ENCODE assay signal across 8 cellular contexts in the genomic region with DNA sequence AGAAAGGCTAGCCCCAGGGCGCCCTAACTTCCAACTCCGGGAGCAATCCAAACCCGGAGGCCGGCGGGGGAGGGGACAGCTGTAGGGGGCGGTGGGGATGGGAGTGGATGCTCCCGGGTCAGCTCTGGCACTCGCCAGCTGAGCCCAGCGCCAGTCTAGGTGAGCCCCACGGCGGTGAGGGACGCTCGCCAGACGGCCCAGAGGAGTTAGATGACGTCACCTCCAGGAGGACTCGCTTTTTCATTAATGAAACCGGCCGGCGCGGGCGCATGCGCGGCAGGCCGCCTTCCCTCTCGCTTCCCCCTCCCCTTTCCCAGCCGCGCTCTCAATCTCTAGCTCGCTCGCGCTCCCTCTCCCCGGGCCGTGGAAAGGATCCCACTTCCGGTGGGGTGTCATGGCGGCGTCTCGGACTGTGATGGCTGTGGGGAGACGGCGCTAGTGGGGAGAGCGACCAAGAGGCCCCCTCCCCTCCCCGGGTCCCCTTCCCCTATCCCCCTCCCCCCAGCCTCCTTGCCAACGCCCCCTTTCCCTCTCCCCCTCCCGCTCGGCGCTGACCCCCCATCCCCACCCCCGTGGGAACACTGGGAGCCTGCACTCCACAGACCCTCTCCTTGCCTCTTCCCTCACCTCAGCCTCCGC. TPM values are rescaled to one million over a fixed set of nuclear protein-coding genes. Genes with fewer than 3 reads are reported as not detected.
DNase-seq lines count a peak whose midpoint lies in the region; TF ChIP-seq lines count a peak whose summit lies in the region.

NF1 (plus strand) TSS at position 378 of the 639 bp plus-strand sequence. CDS start 333 bp downstream, outside the sequence.

- H3K36me3 ChIP-seq in SK-N-SH (replicated peaks in 1 of 2; ENCODE audit: control insufficient read depth in 1 of 2, insufficient read depth in 2 of 2, low read length in 1 of 2), result no peaks in the 10 kb centered on the region

- peak within 1 kb of the TSS; percentile 90 to 93 for H3K27ac ChIP-seq in SK-N-SH (ENCODE audit: low read depth in 2 of 2, low read length in 1 of 2)

- H3K4me3 ChIP-seq in HFF-Myc (replicated peaks; ENCODE audit: low read depth, low read length), result peak within 1 kb of the TSS; percentile 75
- H3K4me3 ChIP-seq in SK-N-SH (ENCODE audit: low read depth in 2 of 2, low read length in 1 of 2), result peak within 1 kb of the TSS; percentile 76 to 91

- H3K27me3 ChIP-seq in SK-N-SH (ENCODE audit: insufficient read depth), result no peaks in the 10 kb centered on the region

- TF ChIP-seq CTCF in HFF-Myc (IDR thresholded peaks at IDR 0.05; ENCODE audit: low read depth, low read length, missing control alignments), result no peak
- no peak for TF ChIP-seq CTCF in SK-N-SH (IDR thresholded peaks at IDR 0.05)

- peak; percentile 21; the same call in 1 of the 2 replicates for TF ChIP-seq RAD21 in SK-N-SH (IDR thresholded peaks at IDR 0.05; ENCODE audit: low read length)

- POLR2A ChIA-PET in SK-N-SH (lab: Yijun Ruan, JAX), result interaction anchor here (0.6 to 2.1 kb wide), 3 partner anchors 19 to 218 kb away, joined by 3 to 8 read pairs (median 5); partner anchors contain the start of gene TEFM

- H3F3A ChIP-seq in SK-N-SH (replicated peaks; ENCODE audit: insufficient read depth), result peaks cover 41% of the 10 kb centered on the region

- peak within 1 kb of the TSS; percentile 98 for H3K4me2 ChIP-seq in SK-N-SH

- peak within 1 kb of the TSS; percentile 100 for H3K9ac ChIP-seq in SK-N-SH

- WGBS in SK-N-SH (ENCODE audit: low lambda C conversion rate), result 2% methylated on average over 34 of the region's 46 CpGs

- H3K79me2 ChIP-seq in SK-N-SH (ENCODE audit: insufficient read depth), result peaks cover 48% of the 10 kb centered on the region

- peaks cover 22% of the 10 kb centered on the region for H4K20me1 ChIP-seq in SK-N-SH (ENCODE audit: insufficient read depth)

- TF ChIP-seq EP300 in SK-N-SH (IDR thresholded peaks at IDR 0.05; ENCODE audit: borderline replicate concordance in 1 of 2, low read depth in 1 of 2, low read length in 1 of 2), result no peak

- H3K9me2 ChIP-seq in SK-N-SH, result no peaks in the 10 kb centered on the region

- no peaks in the 10 kb centered on the region for H3K9me3 ChIP-seq in SK-N-SH

- peaks cover 6 to 10% of the 10 kb centered on the region in 2 experiments; a peak in 3 of 4 replicates for H3K4me1 ChIP-seq in SK-N-SH (ENCODE audit: control insufficient read depth in 1 of 2, insufficient read depth in 2 of 2, low read depth in 1 of 2, low read length in 1 of 2)

- H2AFZ ChIP-seq in SK-N-SH (ENCODE audit: low read depth), result peak within 1 kb of the TSS; percentile 77

- CTCF ChIA-PET in SK-N-SH (lab: Yijun Ruan, JAX), result no interaction called here

- DNase-seq in GM03348 (ENCODE audit: low spot score) (peak; percentile 99), HFF-Myc (ENCODE audit: extremely low read depth, low read depth) (peak; percentile 75), NCI-H1092 (lab: John Stamatoyannopoulos, UW) (peak; percentile 95), SK-N-SH (peak; percentile 98), germinal center (ENCODE audit: low spot score) (peak; percentile 98), nucleus accumbens (lab: John Stamatoyannopoulos, UW) (peak; percentile 36 to 96 (median 90)), superior temporal gyrus (ENCODE audit: extremely low spot score) (peak; percentile 96)
- DNase-seq in activated naive CD4-positive, alpha-beta T cell treated with anti-CD3 and anti-CD28 coated beads, Interleukin-2, amount 50 U/mL, for 16 hours, result peak; percentile 80

TF ChIP-seq in SK-N-SH, 30 proteins besides CTCF, POLR2A, EP300 and RAD21:
- peak; percentile 17; the same call in 1 of the 2 replicates for TF ChIP-seq JUND (IDR thresholded peaks at IDR 0.05)
- TF ChIP-seq IRF3 (IDR thresholded peaks at IDR 0.05; ENCODE audit: low read depth, low read length), result no peak
- TF ChIP-seq RFX5 (IDR thresholded peaks at IDR 0.05; ENCODE audit: low read length), result 0 out of 2 replicates have a peak, but pooled peaks have one; percentile 23
- TF ChIP-seq SIN3A (IDR thresholded peaks at IDR 0.05; ENCODE audit: borderline replicate concordance, low read depth, low read length), result peak; percentile 61; the same call in 1 of the 2 replicates
- peak; percentile 82 for TF ChIP-seq POLR2AphosphoS5 (IDR thresholded peaks at IDR 0.05; ENCODE audit: low read depth, low read length)
- TF ChIP-seq NFIC (IDR thresholded peaks at IDR 0.05; ENCODE audit: borderline replicate concordance), result no peak
- TF ChIP-seq, protein P1, sequence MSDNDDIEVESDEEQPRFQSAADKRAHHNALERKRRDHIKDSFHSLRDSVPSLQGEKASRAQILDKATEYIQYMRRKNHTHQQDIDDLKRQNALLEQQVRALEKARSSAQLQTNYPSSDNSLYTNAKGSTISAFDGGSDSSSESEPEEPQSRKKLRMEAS (IDR thresholded peaks at IDR 0.05; ENCODE audit: low read depth), result no peak; the same call in none of the 2 replicates
- TF ChIP-seq ELF1 (IDR thresholded peaks at IDR 0.05), result no peak
- no peak for TF ChIP-seq USF1 (IDR thresholded peaks at IDR 0.05; ENCODE audit: borderline replicate concordance, low read depth)
- peak; percentile 46; the same call in 1 of the 2 replicates for TF ChIP-seq FOSL2 (IDR thresholded peaks at IDR 0.05; ENCODE audit: borderline replicate concordance, low read depth)
- TF ChIP-seq TAF1 (IDR thresholded peaks at IDR 0.05; ENCODE audit: borderline replicate concordance, low read depth, low read length), result peak; percentile 92
- no peak for TF ChIP-seq TCF12 (IDR thresholded peaks at IDR 0.05)
- peak; percentile 56; the same call in 1 of the 2 replicates for TF ChIP-seq MXI1 (IDR thresholded peaks at IDR 0.05; ENCODE audit: low read depth, low read length)
- TF ChIP-seq GABPA (IDR thresholded peaks at IDR 0.05; ENCODE audit: low read depth), result peak; percentile 53
- TF ChIP-seq REST (IDR thresholded peaks at IDR 0.05; ENCODE audit: low read depth, low read length), result no peak
- TF ChIP-seq FOXM1 (IDR thresholded peaks at IDR 0.05; ENCODE audit: low read depth), result no peak
- TF ChIP-seq CHD2 (IDR thresholded peaks at IDR 0.05; ENCODE audit: low read length, partially characterized antibody), result peak; percentile 32
- no peak for TF ChIP-seq SMC3 (IDR thresholded peaks at IDR 0.05; ENCODE audit: low read depth, low read length)
- TF ChIP-seq YY1 (IDR thresholded peaks at IDR 0.05; ENCODE audit: low read depth), result peak; percentile 86; the same call in 1 of the 2 replicates
- no peak for TF ChIP-seq EZH2phosphoT487 (IDR thresholded peaks at IDR 0.05; ENCODE audit: borderline replicate concordance, low read depth)
- TF ChIP-seq NRF1 (IDR thresholded peaks at IDR 0.05; ENCODE audit: low read depth, low read length), result peak; percentile 97

RNA-seq across cellular contexts. Expression of gene NF1, which starts in this region (rescaled TPM):
- 19.6 and 27.6 TPM in 2 replicates for polyA plus RNA-seq in SK-N-SH (2012; rRNA removed)
- polyA plus RNA-seq in SK-N-SH (2012; cell fraction: cytosol; rRNA removed), result 19.7 and 20.5 TPM in 2 replicates
- polyA plus RNA-seq in SK-N-SH (2012; cell fraction: nucleus; rRNA removed), result 32.3 and 63.6 TPM in 2 replicates

Comparison
In these comparisons a context has a peak if more than half of its experiments do, and no peak if none do; other contexts are left out.
1. Peak in every context shown above with its lines: DNase-seq, H3K4me3 ChIP-seq and H3K27ac ChIP-seq.